8 cellular contexts compared by ENCODE assay signal in the genomic region with DNA sequence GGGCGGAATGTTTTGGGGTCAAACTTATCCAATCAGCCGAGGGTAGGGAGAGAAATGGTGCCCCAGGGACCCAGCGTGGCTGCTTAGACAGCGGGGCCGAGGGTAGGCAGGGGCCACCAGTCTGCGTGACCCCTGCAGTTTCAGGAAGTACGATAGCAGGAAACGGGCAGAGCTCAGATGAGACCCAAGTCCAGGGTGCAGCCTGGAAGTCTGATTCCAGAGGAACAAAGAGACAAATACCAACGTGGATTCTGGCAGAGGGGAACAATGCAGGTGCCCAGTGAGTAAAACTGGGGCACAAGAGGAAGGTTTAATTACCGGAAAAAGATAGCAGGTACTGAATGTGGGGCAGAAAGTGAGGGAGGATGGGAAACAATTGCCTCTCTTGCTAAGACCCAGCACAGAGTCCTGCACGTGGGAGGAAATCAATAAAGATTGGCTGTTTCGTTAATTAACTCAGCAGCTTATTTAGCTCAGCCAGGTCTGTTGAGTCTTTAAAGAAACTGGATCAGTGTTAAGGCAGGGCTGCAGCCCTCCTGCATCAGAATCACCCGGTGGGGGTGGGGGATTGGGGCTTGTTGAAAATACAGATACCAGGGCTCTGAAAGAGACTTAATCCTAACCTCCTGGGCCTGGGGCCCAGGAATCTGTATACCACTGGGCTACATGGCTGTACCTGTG. TPM values are rescaled to one million over a fixed set of nuclear protein-coding genes. Genes with fewer than 3 reads are reported as not detected.
DNase-seq lines count a peak whose midpoint lies in the region; ATAC-seq and TF ChIP-seq lines count a peak whose summit lies in the region.

No MANE protein-coding gene starts in this region.

- no peaks in the 10 kb centered on the region for H3K27me3 ChIP-seq in neural progenitor cell

- H3K9ac ChIP-seq in neural progenitor cell = no peak overlapping the region

- peak overlapping the region; percentile 84 for H3K27ac ChIP-seq in neural progenitor cell

- H3K27ac Mint-ChIP-seq in brain (peak overlapping the region in 4 of 5 experiments; percentile 1 to 92 (median 63)), neural progenitor cell (peak overlapping the region; percentile 99)

- no peak for TF ChIP-seq CTCF in GM12875 (IDR thresholded peaks at IDR 0.05; ENCODE audit: borderline replicate concordance, insufficient read depth, low read depth, low read length)
- no peak for TF ChIP-seq CTCF in brain (conservative IDR thresholded peaks at IDR 0.05)
- no peak for TF ChIP-seq CTCF in neural progenitor cell (IDR thresholded peaks at IDR 0.05)

- peaks cover 26% of the 10 kb centered on the region for H3K4me1 ChIP-seq in neural progenitor cell

- no peaks in the 10 kb centered on the region for H3K9me3 Mint-ChIP-seq in brain
- H3K9me3 Mint-ChIP-seq in neural progenitor cell = no peaks in the 10 kb centered on the region

- H3K4me3 Mint-ChIP-seq in brain = peak overlapping the region in 4 of 5 experiments; percentile 11 to 79 (median 50)
- peak overlapping the region; percentile 79 for H3K4me3 Mint-ChIP-seq in neural progenitor cell

- DNase-seq in neural progenitor cell (ENCODE audit: low spot score) = peak; percentile 86
- DNase-seq in hepatic stellate cell (ENCODE audit: low spot score) = no peak
- DNase-seq in stimulated activated CD4-positive, alpha-beta T cell treated with anti-CD3 and anti-CD28 coated beads, Interleukin-1b, Interleukin-23, amount 100 ng/mL, for 48 hours = no peak

- no peaks in the 10 kb centered on the region for H3K9me3 ChIP-seq in neural progenitor cell (ENCODE audit: low read depth)

- no peak for TF ChIP-seq POLR2A in GM18505 (IDR thresholded peaks at IDR 0.05; ENCODE audit: borderline replicate concordance, extremely low read depth, insufficient read depth, insufficient read length)

- H3K36me3 Mint-ChIP-seq in brain (no peaks in the 10 kb centered on the region), neural progenitor cell (peaks cover 1% of the 10 kb centered on the region)

- H3K27me3 Mint-ChIP-seq in brain = peaks cover 3% of the 10 kb centered on the region
- peaks cover 7% of the 10 kb centered on the region for H3K27me3 Mint-ChIP-seq in neural progenitor cell (ENCODE audit: insufficient read depth, low read depth)

- H2AFZ ChIP-seq in neural progenitor cell (replicated peaks) = peak overlapping the region; percentile 32

- H3K36me3 ChIP-seq in neural progenitor cell = no peaks in the 10 kb centered on the region

- peak overlapping the region; percentile 69 for H3K4me2 ChIP-seq in neural progenitor cell

- peaks cover 30% of the 10 kb centered on the region for H3K4me1 Mint-ChIP-seq in brain
- peaks cover 30% of the 10 kb centered on the region for H3K4me1 Mint-ChIP-seq in neural progenitor cell

- peaks cover 39% of the 10 kb centered on the region for H3F3A ChIP-seq in neural progenitor cell (ENCODE audit: low read depth)

- H3K79me2 ChIP-seq in neural progenitor cell (ENCODE audit: low read depth) = no peaks in the 10 kb centered on the region

- H3K4me3 ChIP-seq in GM12875 (ENCODE audit: low read depth, low read length) (peak overlapping the region; percentile 38), neural progenitor cell (peak overlapping the region; percentile 32)

- ATAC-seq in HG03354 (IDR thresholded peaks at IDR 0.05; ENCODE audit: poor library complexity, severe bottlenecking, unreplicated experiment) (peak; percentile 57), GM18505 (IDR thresholded peaks at IDR 0.05; ENCODE audit: unreplicated experiment) (no peak), HG03457 (IDR thresholded peaks at IDR 0.05; ENCODE audit: unreplicated experiment) (no peak)

- no peaks in the 10 kb centered on the region for H4K20me1 ChIP-seq in neural progenitor cell (ENCODE audit: low read depth)

RNA-seq across cellular contexts. Expression of a gene that starts 50.4 kb away (rescaled TPM):
- 7.1 TPM for polyA plus RNA-seq in brain (ENCODE audit: insufficient read depth, low read depth, low replicate concordance)
- total RNA-seq in neural progenitor cell (ENCODE audit: low replicate concordance) = 6.2 and 6.9 TPM in 2 replicates
